ENCODE assay signal across 8 cellular contexts in genomic region chr16:67431077-67431804, GRCh38. TPM values are rescaled to one million over a fixed set of nuclear protein-coding genes. Genes with fewer than 3 reads are reported as not detected.
DNase-seq lines count a peak whose midpoint lies in the region; ATAC-seq lines count a peak whose summit lies in the region.

Gene HSD11B2 (plus strand): TSS chr16:67431121. CDS start chr16:67431249, 128 bp downstream.

- no peak within 1 kb of the TSS for H2BK120ac ChIP-seq in neuronal stem cell (ENCODE audit: low read depth, low read length)

- H2BK15ac ChIP-seq in neuronal stem cell (ENCODE audit: low read length): peak within 1 kb of the TSS; percentile 62

- H3K4me3 ChIP-seq in neuronal stem cell (ENCODE audit: low read length in 2 of 2): peak within 1 kb of the TSS; percentile 50 to 71

- peaks cover 0 to 2% of the 10 kb centered on the region in 2 donors for H3K9me3 ChIP-seq in neuronal stem cell (replicated peaks in 1 of 2; ENCODE audit: control insufficient read depth in 2 of 2, insufficient read depth in 1 of 2, low read depth in 1 of 2, low read length in 2 of 2)

- peak within 1 kb of the TSS; percentile 65 for H2AK5ac ChIP-seq in neuronal stem cell (ENCODE audit: low read depth, low read length)

- peak within 1 kb of the TSS; percentile 96 for H3K18ac ChIP-seq in neuronal stem cell (ENCODE audit: low read length)

- H3K14ac ChIP-seq in neuronal stem cell (ENCODE audit: low read length): peak within 1 kb of the TSS; percentile 90

- H3K27ac ChIP-seq in neuronal stem cell (replicated peaks; ENCODE audit: low read length): no peak within 1 kb of the TSS

- H3K9ac ChIP-seq in neuronal stem cell (ENCODE audit: low read depth, low read length, poor library complexity): peak within 1 kb of the TSS; percentile 90

- peak within 1 kb of the TSS; percentile 46 for H2BK12ac ChIP-seq in neuronal stem cell (ENCODE audit: low read length)

- no CpG with 5 or more reads among the region's 79 CpGs for WGBS in neuronal stem cell (ENCODE audit: extremely low coverage in 2 of 2, insufficient read length in 2 of 2, insufficient replicate concordance in 1 of 2), 2 donors

- peak within 1 kb of the TSS; percentile 86 for H3K23ac ChIP-seq in neuronal stem cell (ENCODE audit: low read depth, low read length, poor library complexity)

- peaks cover 14 to 46% (median 25%) of the 10 kb centered on the region in 3 experiments for H3K27me3 ChIP-seq in neuronal stem cell (ENCODE audit: control insufficient read depth in 3 of 3, insufficient read depth in 3 of 3, low read depth in 1 of 3, low read length in 3 of 3)

- ATAC-seq in HG02970 (IDR thresholded peaks at IDR 0.05; ENCODE audit: low FRiP score, unreplicated experiment): no peak

- H4K8ac ChIP-seq in neuronal stem cell (ENCODE audit: low read depth, low read length): peak within 1 kb of the TSS; percentile 49

- DNase-seq in NCI-H2081 (lab: John Stamatoyannopoulos, UW): peak; percentile 46 to 67
- DNase-seq in NCI-H2081 treated with DMSO at 0.1 percent for 48 hours (lab: John Stamatoyannopoulos, UW): no peak
- peak; percentile 51 for DNase-seq in NCI-H1105 treated with DMSO at 0.1 percent for 48 hours (lab: John Stamatoyannopoulos, UW)
- peak; percentile 18 for DNase-seq in activated effector memory CD4-positive, alpha-beta T cell treated with Interleukin-2 at 50 U/mL for 16 hours
- peak; percentile 65 for DNase-seq in globus pallidus (ENCODE audit: low spot score)
- peak; percentile 48 for DNase-seq in neuronal stem cell (ENCODE audit: low spot score)
- no peak for DNase-seq in NAMALWA (ENCODE audit: low spot score)

- no peaks in the 10 kb centered on the region for H3K79me1 ChIP-seq in neuronal stem cell (ENCODE audit: low read depth, low read length)

- peak within 1 kb of the TSS; percentile 87 for H3K4me2 ChIP-seq in neuronal stem cell (ENCODE audit: insufficient read depth, low read length, poor library complexity, severe bottlenecking)

- peak within 1 kb of the TSS; percentile 39 for H4K91ac ChIP-seq in neuronal stem cell (ENCODE audit: low read depth, low read length, poor library complexity)

- no peak within 1 kb of the TSS for H2BK5ac ChIP-seq in neuronal stem cell (ENCODE audit: low read length)

- no peak within 1 kb of the TSS for H3K4ac ChIP-seq in neuronal stem cell (ENCODE audit: low read length)

- peak within 1 kb of the TSS; percentile 85 for H2AFZ ChIP-seq in neuronal stem cell (ENCODE audit: low read length)

- peaks cover 15 to 19% of the 10 kb centered on the region in 2 donors for H3K4me1 ChIP-seq in neuronal stem cell (ENCODE audit: control insufficient read depth in 2 of 2, insufficient read depth in 1 of 2, low read depth in 1 of 2, low read length in 2 of 2)

- peaks cover 4 to 5% of the 10 kb centered on the region in 2 donors for H3K36me3 ChIP-seq in neuronal stem cell (replicated peaks in 1 of 2; ENCODE audit: control insufficient read depth in 2 of 2, insufficient read depth in 2 of 2, low read length in 2 of 2)

RNA-seq across cellular contexts. Expression of gene HSD11B2, which starts in this region (rescaled TPM):
- polyA plus RNA-seq in neuronal stem cell (2013, experiment 1 of 2): 1.1 TPM
- polyA plus RNA-seq in neuronal stem cell (2013, experiment 2 of 2): 0.78 TPM

Comparison
In these comparisons a context has a peak if more than half of its experiments do, and no peak if none do; other contexts are left out.
1. DNase-seq: peak in NCI-H2081 (2 of 2), NCI-H1105 treated with DMSO at 0.1 percent for 48 hours (single experiment), activated effector memory CD4-positive, alpha-beta T cell treated with Interleukin-2 at 50 U/mL for 16 hours (single experiment), globus pallidus (single experiment) and neuronal stem cell (single experiment); none in NCI-H2081 treated with DMSO at 0.1 percent for 48 hours (single experiment) and NAMALWA (single experiment).